8 cellular contexts compared by ENCODE assay signal in genomic region chr21:38913120-38913975, GRCh38.
A peak's percentile ranks its signal among the peaks of the same experiment; 100 is the strongest.
DNase-seq lines count a peak whose midpoint lies in the region; ATAC-seq, FAIRE-seq and TF ChIP-seq lines count a peak whose summit lies in the region.

No MANE protein-coding gene starts in this region.

- BruUV-seq in IMR-90 (replicated peaks; lab: Mats Ljungman, UMichigan) = no TSS peak

- no peak overlapping the region for H4K5ac ChIP-seq in IMR-90 (ENCODE audit: low read depth, low read length)

- no peak for TF ChIP-seq POLR2A in IMR-90 (IDR thresholded peaks at IDR 0.05; ENCODE audit: low read depth, low read length)

- H3K4me3 ChIP-seq in IMR-90 (ENCODE audit: insufficient read depth, low read depth, low read length) (no peak overlapping the region), astrocyte (ENCODE audit: insufficient read depth, low read depth, low read length) (no peak overlapping the region), iPS-11a (ENCODE audit: low read depth, low read length) (peak overlapping the region; percentile 4), skeletal muscle satellite cell (ENCODE audit: low read length) (peak overlapping the region; percentile 53)

- intact Hi-C loops in IMR-90 (cut with micrococcal nuclease) = loop anchor here (2.0 to 10.0 kb wide), 3 partner anchors 106 to 213 kb away; partner anchors contain the start of gene ETS2

- H2AFZ ChIP-seq in IMR-90 (replicated peaks; ENCODE audit: low read length, poor library complexity) (peak overlapping the region; percentile 68), astrocyte (ENCODE audit: low read depth, low read length) (peak overlapping the region; percentile 48)

- peak overlapping the region; percentile 66 for H3K23ac ChIP-seq in IMR-90 (ENCODE audit: low read depth, low read length)

- H3K9ac ChIP-seq in IMR-90 (ENCODE audit: low read depth, low read length) = no peak overlapping the region
- peak overlapping the region; percentile 1 for H3K9ac ChIP-seq in astrocyte (ENCODE audit: low read length)
- peak overlapping the region; percentile 57 for H3K9ac ChIP-seq in skeletal muscle satellite cell (ENCODE audit: low read depth, low read length)

- ATAC-seq in IMR-90 (ENCODE audit: low read depth) (peak; percentile 40), HG03457 (IDR thresholded peaks at IDR 0.05; ENCODE audit: unreplicated experiment) (no peak)
- no peak for ATAC-seq in activated T-helper 17 cell treated with anti-CD3 and anti-CD28 coated beads, Interleukin-2, amount 50 U/mL, for 72 hours (replicated peaks)

- in situ Hi-C loops in IMR-90 (cut with MboI; ENCODE audit: low sequenced_read_pairs) = no loop called here

- H4K91ac ChIP-seq in IMR-90 (ENCODE audit: insufficient read depth, low read depth, low read length) = peak overlapping the region; percentile 31

- H3K18ac ChIP-seq in IMR-90 (ENCODE audit: low read depth, low read length) = peak overlapping the region; percentile 15

- WGBS in IMR-90 (ENCODE audit: extremely low coverage in 2 of 2, insufficient read length in 1 of 2), 2 experiments = 56% methylated on average over 12 of the region's 32 CpGs; no CpG with 5 or more reads in 1 of the 2 experiments

- peaks cover 4% of the 10 kb centered on the region for H3K4me1 Mint-ChIP-seq in astrocyte (ENCODE audit: low read depth, unreplicated experiment)
- no peaks in the 10 kb centered on the region for H3K4me1 Mint-ChIP-seq in activated T-helper 17 cell treated with anti-CD3 and anti-CD28 coated beads, Interleukin-2, amount 50 U/mL, for 72 hours

- peak overlapping the region; percentile 25; the same call in 2 of the 3 replicates for H2BK15ac ChIP-seq in IMR-90 (ENCODE audit: low read depth, low read length)

- no peak for TF ChIP-seq RAD21 in IMR-90 (IDR thresholded peaks at IDR 0.05; ENCODE audit: low read length)

- H3K27me3 ChIP-seq in IMR-90 (ENCODE audit: control insufficient read depth, insufficient read depth, low read length) (no peaks in the 10 kb centered on the region), astrocyte (ENCODE audit: insufficient read depth, low read length) (peaks cover 10% of the 10 kb centered on the region), skeletal muscle satellite cell (ENCODE audit: control insufficient read depth, insufficient read depth, low read length) (no peaks in the 10 kb centered on the region)

- H3K9me1 ChIP-seq in IMR-90 (ENCODE audit: insufficient read depth, low read length) = peaks cover 14% of the 10 kb centered on the region

- peak overlapping the region; percentile 65 for H2BK120ac ChIP-seq in IMR-90 (ENCODE audit: low read depth, low read length)

- peak; percentile 82 for FAIRE-seq in astrocyte (lab: Jason Lieb, UNC)

- H3K56ac ChIP-seq in IMR-90 (ENCODE audit: extremely low read depth, insufficient read depth, low read length) = no peak overlapping the region

- H3K27me3 Mint-ChIP-seq in astrocyte (ENCODE audit: low read depth, unreplicated experiment) = peaks cover 25% of the 10 kb centered on the region
- peaks cover 16% of the 10 kb centered on the region for H3K27me3 Mint-ChIP-seq in activated T-helper 17 cell treated with anti-CD3 and anti-CD28 coated beads, Interleukin-2, amount 50 U/mL, for 72 hours

- H4K20me1 ChIP-seq in IMR-90 (ENCODE audit: insufficient read depth, low read length) (no peaks in the 10 kb centered on the region), astrocyte (ENCODE audit: insufficient read depth, low read length) (no peaks in the 10 kb centered on the region)

- H3K9me3 ChIP-seq in IMR-90 (ENCODE audit: control insufficient read depth, insufficient read depth, low read length) (no peaks in the 10 kb centered on the region), astrocyte (ENCODE audit: insufficient read depth, low read depth, low read length) (no peaks in the 10 kb centered on the region), skeletal muscle satellite cell (replicated peaks; ENCODE audit: low read length) (no peaks in the 10 kb centered on the region)

- no peaks in the 10 kb centered on the region for H3K36me3 ChIP-seq in IMR-90 (ENCODE audit: control insufficient read depth, insufficient read depth, low read length)
- H3K36me3 ChIP-seq in astrocyte (ENCODE audit: insufficient read depth, low read length) = no peaks in the 10 kb centered on the region
- H3K36me3 ChIP-seq in skeletal muscle satellite cell (ENCODE audit: insufficient read depth, low read length) = no peaks in the 10 kb centered on the region

- TF ChIP-seq CTCF in IMR-90 (conservative IDR thresholded peaks at IDR 0.05; ENCODE audit: low read depth, low read length) (no peak), astrocyte (IDR thresholded peaks at IDR 0.05; ENCODE audit: insufficient read depth, low read depth, low read length) (no peak)

- H3K14ac ChIP-seq in IMR-90 (replicated peaks; ENCODE audit: low read depth, low read length) = peak overlapping the region; percentile 49

- DNase-seq in AG08396 (ENCODE audit: low spot score) = peak; percentile 65
- DNase-seq in IMR-90 = peak; percentile 69
- DNase-seq in astrocyte (ENCODE audit: low read depth) = peak; percentile 67
- DNase-seq in NCI-H446 (lab: John Stamatoyannopoulos, UW) = no peak

- peaks cover 2% of the 10 kb centered on the region for H3K9me3 Mint-ChIP-seq in astrocyte (ENCODE audit: unreplicated experiment)
- H3K9me3 Mint-ChIP-seq in activated T-helper 17 cell treated with anti-CD3 and anti-CD28 coated beads, Interleukin-2, amount 50 U/mL, for 72 hours = no peaks in the 10 kb centered on the region

- peak overlapping the region; percentile 58 for H3K4ac ChIP-seq in IMR-90 (ENCODE audit: low read depth, low read length)

- H2AK9ac ChIP-seq in IMR-90 (replicated peaks; ENCODE audit: low read depth, low read length, poor library complexity) = peak overlapping the region; percentile 71

- H3K27ac ChIP-seq in IMR-90 (ENCODE audit: insufficient read depth, low read length) = no peak overlapping the region
- H3K27ac ChIP-seq in astrocyte (ENCODE audit: low read depth, low read length) = no peak overlapping the region

- POLR2A ChIA-PET in IMR-90 (lab: Charles Lee; ENCODE audit: unreplicated experiment) = no interaction called here

- H3K4me1 ChIP-seq in IMR-90 (ENCODE audit: control insufficient read depth, insufficient read depth, low read length) (peaks cover 17% of the 10 kb centered on the region), astrocyte (ENCODE audit: insufficient read depth, low read length) (peaks cover 15% of the 10 kb centered on the region), skeletal muscle satellite cell (ENCODE audit: control insufficient read depth, insufficient read depth, low read length) (peaks cover 28% of the 10 kb centered on the region)

- no peak overlapping the region for H3K27ac Mint-ChIP-seq in astrocyte (ENCODE audit: unreplicated experiment)
- no peak overlapping the region for H3K27ac Mint-ChIP-seq in activated T-helper 17 cell treated with anti-CD3 and anti-CD28 coated beads, Interleukin-2, amount 50 U/mL, for 72 hours

- H4K8ac ChIP-seq in IMR-90 (ENCODE audit: low read depth in 2 of 2, low read length in 2 of 2) = peak overlapping the region in 1 of 2 experiments; percentile 60; a peak in 2 of 4 replicates

- H3K79me2 ChIP-seq in astrocyte (ENCODE audit: insufficient read depth, low read length) = no peaks in the 10 kb centered on the region

- peak overlapping the region; percentile 29 for H3K4me3 Mint-ChIP-seq in astrocyte (ENCODE audit: unreplicated experiment)
- H3K4me3 Mint-ChIP-seq in activated T-helper 17 cell treated with anti-CD3 and anti-CD28 coated beads, Interleukin-2, amount 50 U/mL, for 72 hours = no peak overlapping the region

- H3K36me3 Mint-ChIP-seq in astrocyte (ENCODE audit: low read depth, unreplicated experiment) = no peaks in the 10 kb centered on the region
- H3K36me3 Mint-ChIP-seq in activated T-helper 17 cell treated with anti-CD3 and anti-CD28 coated beads, Interleukin-2, amount 50 U/mL, for 72 hours (ENCODE audit: low read depth) = no peaks in the 10 kb centered on the region

- dilution Hi-C loops in IMR-90 (cut with HindIII; ENCODE audit: low sequenced_read_pairs, unreplicated experiment) = no loop called here

- CTCF ChIA-PET in IMR-90 (lab: Yijun Ruan, JAX) = no interaction called here

- peak overlapping the region; percentile 84 for H2BK5ac ChIP-seq in IMR-90 (ENCODE audit: low read depth, low read length, poor library complexity, severe bottlenecking)

- H3K4me2 ChIP-seq in IMR-90 (ENCODE audit: low read depth, low read length) (peak overlapping the region; percentile 7; the same call in 1 of the 2 replicates), astrocyte (ENCODE audit: low read length) (peak overlapping the region; percentile 73), skeletal muscle satellite cell (ENCODE audit: low read length) (peak overlapping the region; percentile 79)

- H2AK5ac ChIP-seq in IMR-90 (ENCODE audit: low read depth, low read length) = peak overlapping the region; percentile 62

- H2BK20ac ChIP-seq in IMR-90 (ENCODE audit: low read depth, low read length) = peak overlapping the region; percentile 75

- no peaks in the 10 kb centered on the region for H3K79me1 ChIP-seq in IMR-90 (ENCODE audit: low read depth in 1 of 2, low read length in 2 of 2)

TF ChIP-seq in IMR-90, 13 proteins besides CTCF, POLR2A, EP300 and RAD21:
- 0 out of 2 replicates have a peak, but pooled peaks have one; percentile 22 for TF ChIP-seq BHLHE40 (IDR thresholded peaks at IDR 0.05; ENCODE audit: low read depth, low read length)
- TF ChIP-seq ELK1 (IDR thresholded peaks at IDR 0.05; ENCODE audit: borderline replicate concordance, low read depth, low read length) = no peak
- no peak for TF ChIP-seq FOS (IDR thresholded peaks at IDR 0.05; ENCODE audit: low read depth, low read length)
- no peak for TF ChIP-seq CHD1 (IDR thresholded peaks at IDR 0.05; ENCODE audit: low read depth, low read length)

Comparison
In these comparisons a context has a peak if more than half of its experiments do, and no peak if none do; other contexts are left out.
1. DNase-seq: peak in AG08396 (single experiment), IMR-90 (single experiment) and astrocyte (single experiment); none in NCI-H446 (0 of 2).
2. H3K4me2 ChIP-seq: peak in every context shown above with its lines; median percentile 79 in skeletal muscle satellite cell; 73 in astrocyte; 7 in IMR-90.
3. H3K4me3 ChIP-seq: peak in iPS-11a (single experiment) and skeletal muscle satellite cell (single experiment); none in IMR-90 (single experiment) and astrocyte (single experiment).